28 cellular contexts compared by ENCODE assay signal in genomic region chr1:237730826-237731350, GRCh38.
"Had no signal": no experiment of that assay in that cellular context is flagged by ENCODE, and none has a peak within 500 bp of the region (broad histone marks: within the 10 kb centered on the region; RNA-seq: fewer than 3 reads in every experiment).

No MANE protein-coding gene starts in this region.

- H3K9me3 Mint-ChIP-seq: type B pancreatic cell had no signal

- ATAC-seq: stimulated activated effector memory CD8-positive, alpha-beta T cell treated with anti-CD3 and anti-CD28 coated beads, Interleukin-12 subunit alpha, Interleukin-12 subunit beta, amount 100 ng/mL, for 72 hours; stimulated activated naive B cell treated with anti-CD40 and anti-IgM and Interleukin-4, amounts not matched to agents 10 μg/mL and 1 μg/mL and 100 μg/mL, for 72 hours; stimulated activated naive CD8-positive, alpha-beta T cell treated with anti-CD3 and anti-CD28 coated beads, Interleukin-15, amount 100 ng/mL, for 72 hours; stimulated activated naive CD8-positive, alpha-beta T cell treated with anti-CD3 and anti-CD28 coated beads, Interleukin-15, Interleukin-2, amounts not matched to agents 100 U/mL and 50 U/mL, for 24 hours; upper lobe of right lung had no signal

- H3K4me3 Mint-ChIP-seq: stimulated activated effector memory CD8-positive, alpha-beta T cell treated with anti-CD3 and anti-CD28 coated beads, Interleukin-12 subunit alpha, Interleukin-12 subunit beta, amount 100 ng/mL, for 72 hours; stimulated activated naive B cell treated with anti-CD40 and anti-IgM and Interleukin-4, amounts not matched to agents 10 μg/mL and 1 μg/mL and 100 μg/mL, for 72 hours; stimulated activated naive CD8-positive, alpha-beta T cell treated with anti-CD3 and anti-CD28 coated beads, Interleukin-15, amount 100 ng/mL, for 72 hours; stimulated activated naive CD8-positive, alpha-beta T cell treated with anti-CD3 and anti-CD28 coated beads, Interleukin-15, Interleukin-2, amounts not matched to agents 100 ng/mL and 50 ng/mL, for 24 hours; type B pancreatic cell had no signal

- DNase-seq: stimulated activated CD4-positive, alpha-beta T cell treated with anti-CD3 and anti-CD28 coated beads, Interleukin-2, amount 100 ng/mL, for 48 hours; stimulated activated CD4-positive, alpha-beta T cell treated with anti-CD3 and anti-CD28 coated beads, Interleukin-4, amount 100 ng/mL, for 1 hour; stimulated activated CD4-positive, alpha-beta T cell treated with anti-CD3 and anti-CD28 coated beads, Interleukin-4, amount 100 ng/mL, for 24 hours; stimulated activated CD4-positive, alpha-beta T cell treated with anti-CD3 and anti-CD28 coated beads, Interleukin-4, amount 100 ng/mL, for 4 hours; stimulated activated CD8-positive, alpha-beta memory T cell treated with anti-CD3 and anti-CD28 coated beads, Interleukin-4, amount 100 ng/mL, for 48 hours; stimulated activated naive B cell treated with anti-CD40 and anti-IgM and Interleukin-4, amounts not matched to agents 10 μg/mL and 1 μg/mL and 100 μg/mL, for 72 hours; stimulated activated naive CD4-positive, alpha-beta T cell; stimulated activated naive CD4-positive, alpha-beta T cell treated with Interleukin-2 at 50 U/mL for 16 hours; stimulated activated naive CD8-positive, alpha-beta T cell treated with anti-CD3 and anti-CD28 coated beads, Interleukin-15, amount 100 ng/mL, for 72 hours; stimulated activated naive CD8-positive, alpha-beta T cell treated with anti-CD3 and anti-CD28 coated beads, Interleukin-15, Interleukin-2, amounts not matched to agents 100 U/mL and 50 U/mL, for 24 hours; stomach; substantia nigra; testis; thyroid gland; tibial artery; transverse colon; trophoblast cell; upper lobe of left lung; upper lobe of right lung; uterus had no signal

- H3K27me3 Mint-ChIP-seq: stimulated activated naive B cell treated with anti-CD40 and anti-IgM and Interleukin-4, amounts not matched to agents 10 μg/mL and 1 μg/mL and 100 μg/mL, for 72 hours; stimulated activated naive CD8-positive, alpha-beta T cell treated with anti-CD3 and anti-CD28 coated beads, Interleukin-15, amount 100 ng/mL, for 72 hours; stimulated activated naive CD8-positive, alpha-beta T cell treated with anti-CD3 and anti-CD28 coated beads, Interleukin-15, Interleukin-2, amounts not matched to agents 100 ng/mL and 50 ng/mL, for 24 hours had no signal

- H3K9me3 ChIP-seq: stomach, suprapubic skin, testis, thoracic aorta, thyroid gland, tibial artery, tibial nerve, transverse colon, upper lobe of left lung, upper lobe of right lung, uterus, vagina had no signal

- H3K4me1 Mint-ChIP-seq: stimulated activated effector memory CD8-positive, alpha-beta T cell treated with anti-CD3 and anti-CD28 coated beads, Interleukin-12 subunit alpha, Interleukin-12 subunit beta, amount 100 ng/mL, for 72 hours; stimulated activated naive B cell treated with anti-CD40 and anti-IgM and Interleukin-4, amounts not matched to agents 10 μg/mL and 1 μg/mL and 100 μg/mL, for 72 hours; stimulated activated naive CD8-positive, alpha-beta T cell treated with anti-CD3 and anti-CD28 coated beads, Interleukin-15, amount 100 ng/mL, for 72 hours had no signal

- H3K4me1 ChIP-seq: stomach, suprapubic skin, testis, thyroid gland, tibial artery, tibial nerve, transverse colon, upper lobe of left lung, upper lobe of right lung, uterus, vagina had no signal

- H3K27me3 ChIP-seq: stomach, suprapubic skin, testis, thyroid gland, tibial artery, tibial nerve, transverse colon, upper lobe of left lung, upper lobe of right lung, vagina had no signal

- H3K36me3 Mint-ChIP-seq: stimulated activated effector memory CD8-positive, alpha-beta T cell treated with anti-CD3 and anti-CD28 coated beads, Interleukin-12 subunit alpha, Interleukin-12 subunit beta, amount 100 ng/mL, for 72 hours; stimulated activated naive B cell treated with anti-CD40 and anti-IgM and Interleukin-4, amounts not matched to agents 10 μg/mL and 1 μg/mL and 100 μg/mL, for 72 hours; type B pancreatic cell had no signal

- H3K4me3 ChIP-seq: stomach, suprapubic skin, testis, thoracic aorta, thyroid gland, tibial artery, tibial nerve, transverse colon, upper lobe of left lung, upper lobe of right lung, uterus, vagina had no signal

- FAIRE-seq: urothelium cell line had no signal

- H3K27ac Mint-ChIP-seq: stimulated activated effector memory CD8-positive, alpha-beta T cell treated with anti-CD3 and anti-CD28 coated beads, Interleukin-12 subunit alpha, Interleukin-12 subunit beta, amount 100 ng/mL, for 72 hours; stimulated activated naive B cell treated with anti-CD40 and anti-IgM and Interleukin-4, amounts not matched to agents 10 μg/mL and 1 μg/mL and 100 μg/mL, for 72 hours; stimulated activated naive CD8-positive, alpha-beta T cell treated with anti-CD3 and anti-CD28 coated beads, Interleukin-15, amount 100 ng/mL, for 72 hours; stimulated activated naive CD8-positive, alpha-beta T cell treated with anti-CD3 and anti-CD28 coated beads, Interleukin-15, Interleukin-2, amounts not matched to agents 100 ng/mL and 50 ng/mL, for 24 hours; type B pancreatic cell had no signal

- H3K27ac ChIP-seq: stomach, suprapubic skin, testis, thoracic aorta, thyroid gland, tibial artery, tibial nerve, transverse colon, upper lobe of left lung, upper lobe of right lung, uterus, vagina had no signal

- H3K36me3 ChIP-seq: stomach, suprapubic skin, thyroid gland, tibial nerve, transverse colon, upper lobe of left lung, upper lobe of right lung, uterus, vagina had no signal
